16 cellular contexts compared by ENCODE assay signal in genomic region chr4:94559351-94559806, GRCh38.
DNase-seq lines count a peak whose midpoint lies in the region; ATAC-seq, FAIRE-seq and TF ChIP-seq lines count a peak whose summit lies in the region.
"Had no signal": no experiment of that assay in that cellular context is flagged by ENCODE, and none has a peak within 500 bp of the region (broad histone marks: within the 10 kb centered on the region; RNA-seq: fewer than 3 reads in every experiment).

No MANE protein-coding gene starts in this region.

- no peak overlapping the region for H3K27ac ChIP-seq in IMR-90 (ENCODE audit: insufficient read depth, low read length)
- H3K27ac ChIP-seq in K562 (ENCODE audit: extremely low read depth, low read depth, low read length), result no peak overlapping the region
- peak overlapping the region in 10 of 12 donors; percentile 2 to 76 (median 49) for H3K27ac ChIP-seq in heart left ventricle

- H2AFZ ChIP-seq in IMR-90 (replicated peaks; ENCODE audit: low read length, poor library complexity) (no peak overlapping the region), K562 (ENCODE audit: low read depth, low read length) (no peak overlapping the region)

- no peak overlapping the region for H3K14ac ChIP-seq in IMR-90 (replicated peaks; ENCODE audit: low read depth, low read length)

- H3K79me1 ChIP-seq in IMR-90 (ENCODE audit: low read depth in 1 of 2, low read length in 2 of 2), result peaks cover 23 to 33% of the 10 kb centered on the region in 2 experiments

- no peak overlapping the region for H2AK9ac ChIP-seq in IMR-90 (replicated peaks; ENCODE audit: low read depth, low read length, poor library complexity)

- in situ Hi-C loops in IMR-90 (cut with MboI; ENCODE audit: low sequenced_read_pairs) (no loop called here), K562 (cut with MboI) (no loop called here)

- peaks cover 2% of the 10 kb centered on the region; the same call in 1 of the 2 replicates for H3K36me3 ChIP-seq in IMR-90 (ENCODE audit: control insufficient read depth, insufficient read depth, low read length)
- H3K36me3 ChIP-seq in K562 (ENCODE audit: control insufficient read depth, insufficient read depth, low read length), result no peaks in the 10 kb centered on the region
- no peaks in the 10 kb centered on the region for H3K36me3 ChIP-seq in heart left ventricle

- no peak for TF ChIP-seq EP300 in K562 (IDR thresholded peaks at IDR 0.05; ENCODE audit: low read length)

- H3K4me2 ChIP-seq in IMR-90 (ENCODE audit: low read depth, low read length) (no peak overlapping the region), K562 (ENCODE audit: insufficient read depth, low read length) (no peak overlapping the region)

- no peak overlapping the region for H2BK5ac ChIP-seq in IMR-90 (ENCODE audit: low read depth, low read length, poor library complexity, severe bottlenecking)

- no peak overlapping the region for H2BK15ac ChIP-seq in IMR-90 (ENCODE audit: low read depth, low read length)

- H3K23ac ChIP-seq in IMR-90 (ENCODE audit: low read depth, low read length), result no peak overlapping the region

- H3K4me3 ChIP-seq in IMR-90 (ENCODE audit: insufficient read depth, low read depth, low read length) (no peak overlapping the region), K562 (no peak overlapping the region), heart left ventricle (no peak overlapping the region)

- no CpG with 5 or more reads among the region's 3 CpGs for WGBS in IMR-90 (ENCODE audit: extremely low coverage in 2 of 2, insufficient read length in 1 of 2), 2 experiments
- WGBS in K562 (ENCODE audit: insufficient coverage, low coverage, missing lambda C conversion rate), result 79% methylated on average over 3 of the region's 3 CpGs
- 37 to 60% (median 52%) methylated on average over 3 of the region's 3 CpGs for WGBS in heart left ventricle, 4 donors

- no peak for FAIRE-seq in K562 (lab: Jason Lieb, UNC)
- FAIRE-seq: endometrium, RCC 7860 had no signal

- peaks cover 24% of the 10 kb centered on the region; the same call in 1 of the 2 replicates for H4K20me1 ChIP-seq in IMR-90 (ENCODE audit: insufficient read depth, low read length)
- H4K20me1 ChIP-seq in K562 (replicated peaks; ENCODE audit: control insufficient read depth, insufficient read depth, low read length), result no peaks in the 10 kb centered on the region

- POLR2A ChIA-PET in IMR-90 (lab: Charles Lee; ENCODE audit: unreplicated experiment), result no interaction called here
- POLR2A ChIA-PET in K562 (lab: Yijun Ruan, JAX), result no interaction called here

- no peak overlapping the region for H4K91ac ChIP-seq in IMR-90 (ENCODE audit: insufficient read depth, low read depth, low read length)

- ATAC-seq in IMR-90 (ENCODE audit: low read depth), result no peak
- ATAC-seq in K562, result peak; percentile 28; the same call in 2 of the 3 replicates
- ATAC-seq in heart left ventricle, result no peak
- ATAC-seq: CD8-positive, alpha-beta T cell; stimulated activated naive CD8-positive, alpha-beta T cell treated with anti-CD3 and anti-CD28 coated beads, Interleukin-15, Interleukin-2, amounts not matched to agents 100 U/mL and 50 U/mL, for 24 hours had no signal

- dilution Hi-C loops in IMR-90 (cut with HindIII; ENCODE audit: low sequenced_read_pairs, unreplicated experiment), result no loop called here

- H3K9ac ChIP-seq in IMR-90 (ENCODE audit: low read depth, low read length) (no peak overlapping the region), K562 (ENCODE audit: insufficient read depth in 1 of 2, low read depth in 2 of 2, low read length in 2 of 2) (no peak overlapping the region)

- TF ChIP-seq RAD21 in IMR-90 (IDR thresholded peaks at IDR 0.05; ENCODE audit: low read length) (no peak), K562 (CRISPR knock-in tag; conservative IDR thresholded peaks at IDR 0.05 in 1 of 2, IDR thresholded peaks at IDR 0.05 in 1 of 2) (no peak)

- H4K5ac ChIP-seq in IMR-90 (ENCODE audit: low read depth, low read length), result no peak overlapping the region

- peak; percentile 39 for DNase-seq in IMR-90
- DNase-seq in K562 (ENCODE audit: extremely low read depth in 1 of 4, low spot score in 3 of 4), result no peak
- DNase-seq in heart left ventricle, result no peak
- peak; percentile 66 for DNase-seq in stromal cell of bone marrow (ENCODE audit: low read depth)
- DNase-seq in NCI-H510A (lab: John Stamatoyannopoulos, UW), result no peak
- DNase-seq in activated CD8-positive, alpha-beta memory T cell treated with anti-CD3 and anti-CD28 coated beads, Interleukin-2, amount 50 U/mL, for 48 hours, result no peak
- DNase-seq in posterior vena cava (ENCODE audit: low spot score), result no peak
- DNase-seq: activated CD4-positive, alpha-beta T cell treated with anti-CD3 and anti-CD28 coated beads, Interleukin-2, amount 50 U/mL, for 1 hour; CD8-positive, alpha-beta T cell; GF-D8; H7; stimulated activated CD4-positive, alpha-beta T cell treated with anti-CD3 and anti-CD28 coated beads, Interleukin-4, amount 100 ng/mL, for 4 hours; stimulated activated naive CD8-positive, alpha-beta T cell treated with anti-CD3 and anti-CD28 coated beads, Interleukin-15, Interleukin-2, amounts not matched to agents 100 U/mL and 50 U/mL, for 24 hours; T-helper 9 cell had no signal

- H2BK120ac ChIP-seq in IMR-90 (ENCODE audit: low read depth, low read length), result no peak overlapping the region

- no peak for TF ChIP-seq CTCF in IMR-90 (conservative IDR thresholded peaks at IDR 0.05; ENCODE audit: low read depth, low read length)
- TF ChIP-seq CTCF in K562 (IDR thresholded peaks at IDR 0.05 in 2 of 3, conservative IDR thresholded peaks at IDR 0.05 in 1 of 3; ENCODE audit: insufficient read depth in 2 of 3, low read depth in 1 of 3, low read length in 3 of 3), result no peak
- TF ChIP-seq CTCF in heart left ventricle (IDR thresholded peaks at IDR 0.05), result no peak

- TF ChIP-seq POLR2A in IMR-90 (IDR thresholded peaks at IDR 0.05; ENCODE audit: low read depth, low read length), result no peak
- TF ChIP-seq POLR2A in K562 (conservative IDR thresholded peaks at IDR 0.05), result no peak
- no peak for TF ChIP-seq POLR2A in heart left ventricle (IDR thresholded peaks at IDR 0.05)

- BruUV-seq in IMR-90 (replicated peaks; lab: Mats Ljungman, UMichigan), result no TSS peak
- BruUV-seq in K562 (replicated peaks; lab: Mats Ljungman, UMichigan), result no TSS peak

- no peak overlapping the region for H3K56ac ChIP-seq in IMR-90 (ENCODE audit: extremely low read depth, insufficient read depth, low read length)

- H2AK5ac ChIP-seq in IMR-90 (ENCODE audit: low read depth, low read length), result no peak overlapping the region

- no peaks in the 10 kb centered on the region for H3K9me1 ChIP-seq in IMR-90 (ENCODE audit: insufficient read depth, low read length)
- H3K9me1 ChIP-seq in K562 (ENCODE audit: control insufficient read depth, insufficient read depth, low read length), result no peaks in the 10 kb centered on the region

- H4K8ac ChIP-seq in IMR-90 (ENCODE audit: low read depth in 2 of 2, low read length in 2 of 2), result no peak overlapping the region

- CTCF ChIA-PET in IMR-90 (lab: Yijun Ruan, JAX) (interaction anchor here (0.6 kb wide), 1 partner anchor 19 kb away, joined by 3 read pairs; no protein-coding TSS in a partner anchor), K562 (lab: Yijun Ruan, JAX; ENCODE audit: low intra/inter-chr PET ratio) (no interaction called here)

- no peaks in the 10 kb centered on the region for H3K27me3 ChIP-seq in IMR-90 (ENCODE audit: control insufficient read depth, insufficient read depth, low read length)
- no peaks in the 10 kb centered on the region for H3K27me3 ChIP-seq in K562 (ENCODE audit: control insufficient read depth in 2 of 2, insufficient read depth in 2 of 2, low read length in 2 of 2)
- no peaks in the 10 kb centered on the region for H3K27me3 ChIP-seq in heart left ventricle

- intact Hi-C loops in IMR-90 (cut with micrococcal nuclease) (no loop called here), K562 (cut with micrococcal nuclease) (no loop called here), heart left ventricle (cut with DNase I) (no loop called here), posterior vena cava (cut with DNase I) (no loop called here)

- H3K79me2 ChIP-seq in K562 (ENCODE audit: control insufficient read depth, insufficient read depth, low read length), result peaks cover 38% of the 10 kb centered on the region

- peaks cover 5% of the 10 kb centered on the region; the same call in 1 of the 2 replicates for H3K4me1 ChIP-seq in IMR-90 (ENCODE audit: control insufficient read depth, insufficient read depth, low read length)
- peaks cover 3 to 19% of the 10 kb centered on the region in 2 experiments; a peak in 2 of 5 replicates for H3K4me1 ChIP-seq in K562 (replicated peaks in 1 of 2; ENCODE audit: control insufficient read depth in 2 of 2, insufficient read depth in 2 of 2, low read length in 2 of 2)
- H3K4me1 ChIP-seq in heart left ventricle, result peaks cover 6 to 65% (median 53%) of the 10 kb centered on the region in 12 donors

- H3K4ac ChIP-seq in IMR-90 (ENCODE audit: low read depth, low read length), result no peak overlapping the region

- no peak overlapping the region for H2BK20ac ChIP-seq in IMR-90 (ENCODE audit: low read depth, low read length)

- H3K18ac ChIP-seq in IMR-90 (ENCODE audit: low read depth, low read length), result no peak overlapping the region

- H3K9me3 ChIP-seq in IMR-90 (ENCODE audit: control insufficient read depth, insufficient read depth, low read length) (no peaks in the 10 kb centered on the region), K562 (replicated peaks; ENCODE audit: control insufficient read depth, insufficient read depth, low read depth, low read length) (no peaks in the 10 kb centered on the region), heart left ventricle (no peaks in the 10 kb centered on the region)

TF ChIP-seq in IMR-90, 13 proteins besides CTCF, POLR2A, EP300 and RAD21:
- no peak for TF ChIP-seq NFE2L2 (IDR thresholded peaks at IDR 0.05; ENCODE audit: low read depth, low read length)
- no peak for TF ChIP-seq MXI1 (IDR thresholded peaks at IDR 0.05; ENCODE audit: borderline replicate concordance, low read depth, low read length)

TF ChIP-seq in K562, 482 proteins besides CTCF, POLR2A, EP300 and RAD21 (continues in another document):
- TF ChIP-seq SMAD4 (CRISPR knock-in tag; conservative IDR thresholded peaks at IDR 0.05), result no peak
- TF ChIP-seq PRMT5 (CRISPR knock-in tag; IDR thresholded peaks at IDR 0.05), result no peak
- TF ChIP-seq FOXP4 (CRISPR knock-in tag; IDR thresholded peaks at IDR 0.05; ENCODE audit: borderline replicate concordance), result no peak

Comparison
In these comparisons a context has a peak if more than half of its experiments do, and no peak if none do; other contexts are left out.
1. DNase-seq: peak in IMR-90 (single experiment) and stromal cell of bone marrow (single experiment); none in K562 (0 of 4), heart left ventricle (0 of 5), NCI-H510A (single experiment), activated CD8-positive, alpha-beta memory T cell treated with anti-CD3 and anti-CD28 coated beads, Interleukin-2, amount 50 U/mL, for 48 hours (single experiment) and posterior vena cava (single experiment).
2. H3K27ac ChIP-seq: peak in heart left ventricle (10 of 12); none in IMR-90 (single experiment) and K562 (single experiment).